In genomic region chr10:78944658-78945333, GRCh38 we compare ENCODE assay signal across 10 cellular contexts.
DNase-seq lines count a peak whose midpoint lies in the region; ATAC-seq and TF ChIP-seq lines count a peak whose summit lies in the region.
"Had no signal": no experiment of that assay in that cellular context is flagged by ENCODE, and none has a peak within 500 bp of the region (broad histone marks: within the 10 kb centered on the region; RNA-seq: fewer than 3 reads in every experiment).

No MANE protein-coding gene starts in this region.

- H3K4me1 Mint-ChIP-seq in activated CD4-positive, alpha-beta T cell treated with anti-CD3 and anti-CD28 coated beads, Interleukin-2, amount 10 ng/mL, durations not matched to agents 7 days and 5 days: peaks cover 3% of the 10 kb centered on the region

- H3K36me3 ChIP-seq in uterus: no peaks in the 10 kb centered on the region

- peaks cover 0 to 12% of the 10 kb centered on the region in 2 donors for H3K4me1 ChIP-seq in uterus
- H3K4me1 ChIP-seq: A549 had no signal

- no peak for TF ChIP-seq POLR2A in uterus (IDR thresholded peaks at IDR 0.05)

- no peaks in the 10 kb centered on the region for H3K27me3 Mint-ChIP-seq in activated CD4-positive, alpha-beta T cell treated with anti-CD3 and anti-CD28 coated beads, Interleukin-2, amount 10 ng/mL, durations not matched to agents 7 days and 5 days

- H3K27ac ChIP-seq in uterus: peak overlapping the region; percentile 73 to 76
- H3K27ac ChIP-seq: A549, KMS-11 had no signal

- H3K27me3 ChIP-seq in uterus: no peaks in the 10 kb centered on the region

- CTCF ChIA-PET in activated CD4-positive, alpha-beta T cell treated with anti-CD3 and anti-CD28 coated beads, Interleukin-2, amount 10 ng/mL, durations not matched to agents 7 days and 5 days (lab: Charles Lee): no interaction called here

- peak in 1 of 4 experiments; percentile 8 for TF ChIP-seq CTCF in uterus (IDR thresholded peaks at IDR 0.05)

- H3K4me3 ChIP-seq in uterus: no peak overlapping the region
- H3K4me3 ChIP-seq: A549 had no signal

- no peaks in the 10 kb centered on the region for H3K36me3 Mint-ChIP-seq in activated CD4-positive, alpha-beta T cell treated with anti-CD3 and anti-CD28 coated beads, Interleukin-2, amount 10 ng/mL, durations not matched to agents 7 days and 5 days (ENCODE audit: low read depth)

- POLR2A ChIA-PET in activated CD4-positive, alpha-beta T cell treated with anti-CD3 and anti-CD28 coated beads, Interleukin-2, amount 10 ng/mL, durations not matched to agents 7 days and 5 days (lab: Charles Lee): interaction anchor here (0.7 kb wide), 1 partner anchor 11 kb away, joined by 3 read pairs; no protein-coding TSS in a partner anchor

- ATAC-seq in GM21825 (IDR thresholded peaks at IDR 0.05; ENCODE audit: unreplicated experiment) (no peak), HG02884 (IDR thresholded peaks at IDR 0.05; ENCODE audit: unreplicated experiment) (no peak)

- H3K9me3 Mint-ChIP-seq in activated CD4-positive, alpha-beta T cell treated with anti-CD3 and anti-CD28 coated beads, Interleukin-2, amount 10 ng/mL, durations not matched to agents 7 days and 5 days: peaks cover 5% of the 10 kb centered on the region

- no peak overlapping the region for H3K4me3 Mint-ChIP-seq in activated CD4-positive, alpha-beta T cell treated with anti-CD3 and anti-CD28 coated beads, Interleukin-2, amount 10 ng/mL, durations not matched to agents 7 days and 5 days

- no peak for DNase-seq in activated CD4-positive, alpha-beta T cell treated with anti-CD3 and anti-CD28 coated beads, Interleukin-2, amount 10 ng/mL, durations not matched to agents 7 days and 5 days
- no peak for DNase-seq in activated CD4-positive, alpha-beta T cell treated with anti-CD3 and anti-CD28 coated beads, Interleukin-2, amount 50 U/mL, for 4 hours
- peak; percentile 82 for DNase-seq in epidermal melanocyte (ENCODE audit: insufficient read length, low spot score)
- peak; percentile 74 for DNase-seq in mucosa of gallbladder (ENCODE audit: low spot score)
- DNase-seq in uterus: peak; percentile 84 to 91
- DNase-seq in stimulated activated CD4-positive, alpha-beta T cell treated with anti-CD3 and anti-CD28 coated beads, Interleukin-15, amount 100 ng/mL, for 24 hours: no peak

- intact Hi-C loops in uterus (cut with DNase I; ENCODE audit: low total_unique reads): no loop called here

- peak overlapping the region; percentile 43 for H3K27ac Mint-ChIP-seq in activated CD4-positive, alpha-beta T cell treated with anti-CD3 and anti-CD28 coated beads, Interleukin-2, amount 10 ng/mL, durations not matched to agents 7 days and 5 days

- H3K9me3 ChIP-seq in uterus: no peaks in the 10 kb centered on the region

Comparison
In these comparisons a context has a peak if more than half of its experiments do, and no peak if none do; other contexts are left out.
1. DNase-seq: peak in epidermal melanocyte (single experiment), mucosa of gallbladder (single experiment) and uterus (2 of 2); none in activated CD4-positive, alpha-beta T cell treated with anti-CD3 and anti-CD28 coated beads, Interleukin-2, amount 10 ng/mL, durations not matched to agents 7 days and 5 days (single experiment), activated CD4-positive, alpha-beta T cell treated with anti-CD3 and anti-CD28 coated beads, Interleukin-2, amount 50 U/mL, for 4 hours (0 of 2) and stimulated activated CD4-positive, alpha-beta T cell treated with anti-CD3 and anti-CD28 coated beads, Interleukin-15, amount 100 ng/mL, for 24 hours (single experiment).